ENCODE assay signal across 22 cellular contexts in the genomic region with DNA sequence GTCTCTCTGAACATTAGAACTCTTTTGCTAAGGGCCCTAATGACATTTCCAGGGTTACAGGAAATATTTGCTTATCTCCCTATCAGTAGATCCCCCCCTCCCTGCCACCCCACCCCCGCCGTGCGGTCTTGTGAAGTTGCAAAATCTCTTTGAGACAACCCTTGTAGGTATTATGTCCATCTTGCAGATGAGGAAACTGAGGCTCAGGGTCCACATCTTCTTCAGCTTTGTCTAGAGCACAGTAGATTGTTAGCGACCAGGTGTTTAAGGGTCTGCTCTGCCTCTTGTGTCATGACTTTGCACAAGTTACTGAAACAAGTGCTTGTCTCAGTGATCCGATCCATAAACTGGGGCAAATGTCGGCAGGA.
"Had no signal": no experiment of that assay in that cellular context is flagged by ENCODE, and none has a peak within 500 bp of the region (broad histone marks: within the 10 kb centered on the region; RNA-seq: fewer than 3 reads in every experiment).

No MANE protein-coding gene starts in this region.

- H2AFZ ChIP-seq: PC-9 had no signal

- DNase-seq: activated CD4-positive, alpha-beta T cell treated with anti-CD3 and anti-CD28 coated beads for 48 hours; activated CD4-positive, alpha-beta T cell treated with anti-CD3 and anti-CD28 coated beads, Interleukin-2, amount 50 U/mL, for 4 hours; activated CD4-positive, CD25-positive, alpha-beta regulatory T cell treated with anti-CD3 and anti-CD28 coated beads, Interleukin-2, amount 50 U/mL, for 72 hours; activated CD8-positive, alpha-beta memory T cell treated with anti-CD3 and anti-CD28 coated beads, Interleukin-2, amount 50 U/mL, for 48 hours; activated CD8-positive, alpha-beta T cell treated with anti-CD3 and anti-CD28 coated beads, Interleukin-2, amount 10 ng/mL, durations not matched to agents 7 days and 5 days; activated naive CD4-positive, alpha-beta T cell treated with anti-CD3 and anti-CD28 coated beads, Interleukin-2, amount 50 U/mL, for 16 hours; activated naive CD8-positive, alpha-beta T cell treated with anti-CD3 and anti-CD28 coated beads, Interleukin-2, amount 10 ng/mL, durations not matched to agents 7 days and 5 days; activated T-cell treated with anti-CD3 and anti-CD28 coated beads, Interleukin-2, amount 50 U/mL, for 1 hour; aorta; central memory CD4-positive, alpha-beta T cell; MM.1S; NCI-H1105; NCI-H1436 treated with DMSO at 0.1 percent for 48 hours; NCI-H187 treated with DMSO at 0.1 percent for 48 hours; NCI-H2081 treated with DMSO at 0.1 percent for 48 hours; NCI-H446; NCI-H524; PC-9; SJCRH30; SK-N-SH; T-helper 1 cell had no signal

- H3K36me3 ChIP-seq: SJCRH30 had no signal

- H3K9ac ChIP-seq: SK-N-SH had no signal

- ATAC-seq: activated CD8-positive, alpha-beta T cell treated with anti-CD3 and anti-CD28 coated beads, Interleukin-2, amount 10 ng/mL, durations not matched to agents 7 days and 5 days had no signal

- FAIRE-seq: bronchial epithelial cell had no signal

- H3K4me3 ChIP-seq: PC-9, SJCRH30 had no signal

- H3K27me3 ChIP-seq: SJCRH30 had no signal

- H3K27ac ChIP-seq: PC-9, SJCRH30 had no signal

- H3K9me3 ChIP-seq: SJCRH30, SK-N-SH had no signal

- H3K4me2 ChIP-seq: PC-9, SK-N-SH had no signal

- H3K4me1 ChIP-seq: SJCRH30 had no signal
